ENCODE assay signal across 8 cellular contexts in the genomic region with DNA sequence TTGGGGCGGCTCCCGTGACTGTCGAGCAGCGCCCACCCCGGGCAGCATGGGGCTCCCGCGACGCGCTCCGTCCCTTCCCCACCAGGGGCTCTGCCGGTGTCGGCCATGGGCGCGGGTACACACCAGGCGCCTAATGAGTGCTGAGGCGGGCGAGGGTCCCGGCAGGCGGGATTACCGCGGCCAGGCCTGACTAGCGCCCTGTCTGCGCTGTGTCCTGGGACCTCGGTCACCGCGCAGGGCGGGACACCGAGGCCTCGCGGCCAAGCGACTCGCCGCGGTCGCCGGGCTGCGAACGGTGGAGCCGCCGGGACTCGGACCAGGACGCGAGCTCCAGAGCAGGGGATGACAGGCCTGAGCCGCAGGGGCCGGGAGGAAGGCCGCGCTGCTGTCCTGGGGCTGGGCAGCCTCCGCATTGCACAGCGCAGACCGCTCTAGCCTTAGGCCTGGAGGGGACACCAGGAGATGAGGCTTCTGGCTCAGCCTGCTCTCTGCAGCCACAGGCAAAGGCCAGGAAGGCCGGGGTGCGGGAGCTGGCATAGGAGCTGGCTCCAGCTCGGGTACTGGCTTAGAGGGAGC. TPM values are rescaled to one million over a fixed set of nuclear protein-coding genes. Genes with fewer than 3 reads are reported as not detected.
DNase-seq lines count a peak whose midpoint lies in the region; ATAC-seq and TF ChIP-seq lines count a peak whose summit lies in the region.

No MANE protein-coding gene starts in this region.

- H3K27ac Mint-ChIP-seq in activated naive CD4-positive, alpha-beta T cell treated with anti-CD3 and anti-CD28 coated beads, Interleukin-2, amount 10 ng/mL, durations not matched to agents 7 days and 5 days: no peak overlapping the region
- H3K27ac Mint-ChIP-seq in nephron: no peak overlapping the region

- H3K9me3 Mint-ChIP-seq in activated naive CD4-positive, alpha-beta T cell treated with anti-CD3 and anti-CD28 coated beads, Interleukin-2, amount 10 ng/mL, durations not matched to agents 7 days and 5 days: no peaks in the 10 kb centered on the region
- no peaks in the 10 kb centered on the region for H3K9me3 Mint-ChIP-seq in nephron

- H3K27me3 Mint-ChIP-seq in activated naive CD4-positive, alpha-beta T cell treated with anti-CD3 and anti-CD28 coated beads, Interleukin-2, amount 10 ng/mL, durations not matched to agents 7 days and 5 days: peaks cover 15% of the 10 kb centered on the region
- H3K27me3 Mint-ChIP-seq in nephron (ENCODE audit: low read depth): peaks cover 6% of the 10 kb centered on the region

- DNase-seq in activated naive CD4-positive, alpha-beta T cell treated with anti-CD3 and anti-CD28 coated beads, Interleukin-2, amount 10 ng/mL, durations not matched to agents 7 days and 5 days: no peak
- no peak for DNase-seq in activated naive CD4-positive, alpha-beta T cell treated with anti-CD3 and anti-CD28 coated beads, Interleukin-2, amount 50 U/mL, for 16 hours
- peak; percentile 46 for DNase-seq in SW480 (ENCODE audit: low spot score)
- no peak for DNase-seq in esophagus squamous epithelium (lab: John Stamatoyannopoulos, UW)
- no peak for DNase-seq in NCI-H2029 (lab: John Stamatoyannopoulos, UW)
- DNase-seq in KG1 (lab: John Stamatoyannopoulos, UW): no peak

- H3K27ac ChIP-seq in esophagus squamous epithelium: peak overlapping the region; percentile 70 to 91 (median 79)

- no peaks in the 10 kb centered on the region for H3K9me3 ChIP-seq in esophagus squamous epithelium

- H3K4me3 ChIP-seq in esophagus squamous epithelium: peak overlapping the region; percentile 58 to 95 (median 74)

- H3K4me1 ChIP-seq in esophagus squamous epithelium: peaks cover 28 to 55% (median 41%) of the 10 kb centered on the region in 3 donors

- H3K36me3 ChIP-seq in esophagus squamous epithelium: peaks cover 14 to 31% (median 25%) of the 10 kb centered on the region in 3 donors

- TF ChIP-seq POLR2A in esophagus squamous epithelium (IDR thresholded peaks at IDR 0.05): no peak

- intact Hi-C loops in esophagus squamous epithelium (cut with DNase I): no loop called here

- H3K4me3 Mint-ChIP-seq in activated naive CD4-positive, alpha-beta T cell treated with anti-CD3 and anti-CD28 coated beads, Interleukin-2, amount 10 ng/mL, durations not matched to agents 7 days and 5 days: peak overlapping the region; percentile 63
- H3K4me3 Mint-ChIP-seq in nephron: peak overlapping the region; percentile 74 to 76 (median 75)

- H3K27me3 ChIP-seq in esophagus squamous epithelium: no peaks in the 10 kb centered on the region

- CTCF ChIA-PET in activated naive CD4-positive, alpha-beta T cell treated with anti-CD3 and anti-CD28 coated beads, Interleukin-2, amount 10 ng/mL, durations not matched to agents 7 days and 5 days (lab: Charles Lee): interaction anchor here (1.0 to 3.2 kb wide), 10 partner anchors 10 to 57 kb away, joined by 3 to 13 read pairs (median 4); partner anchors contain the start of genes LCN6 and LCN8

- peaks cover 30% of the 10 kb centered on the region for H3K36me3 Mint-ChIP-seq in activated naive CD4-positive, alpha-beta T cell treated with anti-CD3 and anti-CD28 coated beads, Interleukin-2, amount 10 ng/mL, durations not matched to agents 7 days and 5 days
- peaks cover 25% of the 10 kb centered on the region for H3K36me3 Mint-ChIP-seq in nephron (ENCODE audit: low read depth)

- TF ChIP-seq CTCF in esophagus squamous epithelium (IDR thresholded peaks at IDR 0.05): no peak
- no peak for TF ChIP-seq CTCF in nephron (IDR thresholded peaks at IDR 0.05; ENCODE audit: unreplicated experiment in 3 of 3)

- WGBS in esophagus squamous epithelium, 2 donors: 10% methylated on average over 3 of the region's 53 CpGs; no CpG with 5 or more reads in 1 of the 2 donors

- ATAC-seq in HG02938 (IDR thresholded peaks at IDR 0.05; ENCODE audit: unreplicated experiment): peak; percentile 9

- peaks cover 33% of the 10 kb centered on the region for H3K4me1 Mint-ChIP-seq in activated naive CD4-positive, alpha-beta T cell treated with anti-CD3 and anti-CD28 coated beads, Interleukin-2, amount 10 ng/mL, durations not matched to agents 7 days and 5 days
- peaks cover 9% of the 10 kb centered on the region for H3K4me1 Mint-ChIP-seq in nephron

RNA-seq across cellular contexts. Expression of gene LCN10, which starts 14.1 kb away (rescaled TPM):
- total RNA-seq in esophagus squamous epithelium: 1 to 10 TPM in 3 of 4 donors, under 1 TPM in 1; 0.64 to 3.8 (median 2.2) TPM

RNA-seq across cellular contexts. Expression of gene DIPK1B, which starts 16.3 kb away (rescaled TPM):
- 1 to 10 TPM in 3 of 4 donors, under 1 TPM in 1; 0.48 to 6.3 (median 1.1) TPM for total RNA-seq in esophagus squamous epithelium

RNA-seq across cellular contexts. Expression of gene LCN6, which starts 19.7 kb away (rescaled TPM):
- 1 to 10 TPM in 2 of 4 donors, under 1 TPM in 1, not detected in 1; 0.82 to 6.7 (median 2.5) TPM for total RNA-seq in esophagus squamous epithelium

RNA-seq across cellular contexts. Expression of gene LCN8, which starts 29.4 kb away (rescaled TPM):
- total RNA-seq in esophagus squamous epithelium: not detected

RNA-seq across cellular contexts. Expression of gene LCN15, which starts 35.7 kb away (rescaled TPM):
- not detected for total RNA-seq in esophagus squamous epithelium
